Comparison of ENCODE assay signal across 22 cellular contexts in the genomic region with DNA sequence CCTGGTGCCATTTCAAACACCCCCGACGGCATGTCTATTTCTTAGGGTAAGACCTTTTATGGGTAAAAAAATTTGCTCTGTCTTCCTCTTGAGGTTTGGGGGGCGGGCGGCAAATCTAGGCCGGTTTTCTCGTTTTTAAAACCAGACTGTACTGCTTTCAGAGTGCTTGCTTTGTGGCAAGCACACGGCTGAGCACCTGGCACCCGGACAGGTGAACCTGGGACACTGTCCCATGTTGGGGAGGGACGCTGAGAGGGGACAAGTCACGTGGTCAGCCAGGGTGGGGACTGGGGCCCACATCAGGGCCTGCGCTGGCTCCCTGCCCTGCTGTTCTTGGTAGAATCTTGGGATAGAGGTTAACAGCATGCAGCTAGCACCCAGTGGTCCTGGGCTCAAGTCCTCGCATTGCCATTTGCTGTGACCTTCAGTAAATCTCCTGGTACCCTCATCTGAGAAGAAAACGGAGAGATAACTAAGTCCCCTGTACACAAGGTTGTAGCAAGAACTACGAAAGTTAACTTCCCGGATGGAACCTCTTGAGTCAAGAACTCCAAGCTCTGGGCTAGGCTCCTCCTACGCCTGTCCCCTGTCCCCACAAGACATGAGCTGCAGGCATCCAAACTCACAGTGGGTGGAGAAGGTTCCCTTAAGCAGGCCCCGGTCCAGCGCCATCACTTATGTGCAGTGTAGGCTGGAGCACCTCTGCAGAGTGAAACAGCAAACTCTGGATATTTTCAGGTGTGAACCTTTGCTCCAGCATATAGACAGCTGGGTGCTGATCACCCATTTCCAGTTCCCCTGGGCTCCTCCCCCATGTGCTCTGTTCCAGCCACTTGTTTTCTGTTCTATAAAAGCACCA. TPM values are rescaled to one million over a fixed set of nuclear protein-coding genes. Genes with fewer than 3 reads are reported as not detected.
DNase-seq lines count a peak whose midpoint lies in the region; ATAC-seq and TF ChIP-seq lines count a peak whose summit lies in the region.
"Had no signal": no experiment of that assay in that cellular context is flagged by ENCODE, and none has a peak within 500 bp of the region (broad histone marks: within the 10 kb centered on the region; RNA-seq: fewer than 3 reads in every experiment).

No MANE protein-coding gene starts in this region.

- no peaks in the 10 kb centered on the region for H3K9me3 Mint-ChIP-seq in activated naive CD4-positive, alpha-beta T cell treated with anti-CD3 and anti-CD28 coated beads, Interleukin-2, amount 10 ng/mL, durations not matched to agents 7 days and 5 days
- no peaks in the 10 kb centered on the region for H3K9me3 Mint-ChIP-seq in naive thymus-derived CD4-positive, alpha-beta T cell

- no peaks in the 10 kb centered on the region for H3K27me3 Mint-ChIP-seq in T-helper 17 cell
- H3K27me3 Mint-ChIP-seq in activated naive CD4-positive, alpha-beta T cell treated with anti-CD3 and anti-CD28 coated beads, Interleukin-2, amount 10 ng/mL, durations not matched to agents 7 days and 5 days = peaks cover 18% of the 10 kb centered on the region
- peaks cover 0 to 4% (median 0%) of the 10 kb centered on the region in 5 donors for H3K27me3 Mint-ChIP-seq in naive thymus-derived CD4-positive, alpha-beta T cell

- H2AFZ ChIP-seq in KMS-11 (ENCODE audit: low read depth) = no peak overlapping the region

- no peak overlapping the region for H3K9ac ChIP-seq in KMS-11

- POLR2A ChIA-PET in naive thymus-derived CD4-positive, alpha-beta T cell (lab: Charles Lee) = no interaction called here

- intact Hi-C loops in lower lobe of right lung (cut with DNase I) = no loop called here
- intact Hi-C loops in stomach (cut with DNase I; ENCODE audit: low total_unique reads) = no loop called here
- intact Hi-C loops in naive thymus-derived CD4-positive, alpha-beta T cell (cut with micrococcal nuclease) = no loop called here

- peak overlapping the region; percentile 43 for H3K4me3 Mint-ChIP-seq in T-helper 17 cell
- H3K4me3 Mint-ChIP-seq in activated naive CD4-positive, alpha-beta T cell treated with anti-CD3 and anti-CD28 coated beads, Interleukin-2, amount 10 ng/mL, durations not matched to agents 7 days and 5 days = no peak overlapping the region
- H3K4me3 Mint-ChIP-seq in naive thymus-derived CD4-positive, alpha-beta T cell = no peak overlapping the region

- TF ChIP-seq CTCF in KMS-11 (conservative IDR thresholded peaks at IDR 0.05; ENCODE audit: low read depth, low read length) = no peak
- TF ChIP-seq CTCF in lower lobe of right lung (IDR thresholded peaks at IDR 0.05) = no peak
- no peak for TF ChIP-seq CTCF in stomach (IDR thresholded peaks at IDR 0.05)

- H3K4me1 Mint-ChIP-seq in T-helper 17 cell = peaks cover 6% of the 10 kb centered on the region
- H3K4me1 Mint-ChIP-seq in activated naive CD4-positive, alpha-beta T cell treated with anti-CD3 and anti-CD28 coated beads, Interleukin-2, amount 10 ng/mL, durations not matched to agents 7 days and 5 days = no peaks in the 10 kb centered on the region
- H3K4me1 Mint-ChIP-seq in naive thymus-derived CD4-positive, alpha-beta T cell = peaks cover 0 to 11% (median 6%) of the 10 kb centered on the region in 7 donors

- H3K27ac ChIP-seq in KMS-11 = peak overlapping the region; percentile 17; the same call in 1 of the 2 replicates
- no peak overlapping the region for H3K27ac ChIP-seq in lower lobe of right lung
- no peak overlapping the region for H3K27ac ChIP-seq in stomach
- no peak overlapping the region for H3K27ac ChIP-seq in naive thymus-derived CD4-positive, alpha-beta T cell (ENCODE audit: low read depth, low read length)
- H3K27ac ChIP-seq: adrenal gland, cardiac muscle cell had no signal

- H3K9me3 ChIP-seq in T-helper 17 cell (ENCODE audit: control insufficient read depth, low read length, poor library complexity, severe bottlenecking) (no peaks in the 10 kb centered on the region), lower lobe of right lung (no peaks in the 10 kb centered on the region), stomach (no peaks in the 10 kb centered on the region)
- H3K9me3 ChIP-seq in naive thymus-derived CD4-positive, alpha-beta T cell (ENCODE audit: control insufficient read depth in 2 of 3, low read length in 3 of 3) = no peaks in the 10 kb centered on the region
- H3K9me3 ChIP-seq: adrenal gland, HAP-1 had no signal

- TF ChIP-seq EP300 in stomach (IDR thresholded peaks at IDR 0.05) = no peak

- peak overlapping the region; percentile 29 for H3K27ac Mint-ChIP-seq in T-helper 17 cell
- H3K27ac Mint-ChIP-seq in activated naive CD4-positive, alpha-beta T cell treated with anti-CD3 and anti-CD28 coated beads, Interleukin-2, amount 10 ng/mL, durations not matched to agents 7 days and 5 days = no peak overlapping the region
- no peak overlapping the region for H3K27ac Mint-ChIP-seq in naive thymus-derived CD4-positive, alpha-beta T cell

- no peak overlapping the region for H3K4me3 ChIP-seq in KMS-11 (IDR thresholded peaks at IDR 0.05; ENCODE audit: insufficient read depth, low read depth, low read length)
- H3K4me3 ChIP-seq in lower lobe of right lung = no peak overlapping the region
- no peak overlapping the region for H3K4me3 ChIP-seq in stomach
- no peak overlapping the region for H3K4me3 ChIP-seq in naive thymus-derived CD4-positive, alpha-beta T cell (ENCODE audit: low read length)
- H3K4me3 ChIP-seq: adrenal gland, cardiac muscle cell, HAP-1 had no signal

- H3K27me3 ChIP-seq in KMS-11 (ENCODE audit: insufficient read depth, low read depth) (no peaks in the 10 kb centered on the region), lower lobe of right lung (ENCODE audit: low read depth) (no peaks in the 10 kb centered on the region), stomach (no peaks in the 10 kb centered on the region)
- no peaks in the 10 kb centered on the region for H3K27me3 ChIP-seq in naive thymus-derived CD4-positive, alpha-beta T cell (ENCODE audit: control insufficient read depth in 2 of 2, insufficient read depth in 2 of 2, low read length in 2 of 2)
- H3K27me3 ChIP-seq: adrenal gland, cardiac muscle cell had no signal

- WGBS in stomach, 5 donors = 54 to 79% (median 59%) methylated on average over 15 to 18 of the region's 18 CpGs

- ATAC-seq in T-helper 17 cell = no peak
- ATAC-seq in lower lobe of right lung = peak; percentile 71 to 77
- no peak for ATAC-seq in naive thymus-derived CD4-positive, alpha-beta T cell
- ATAC-seq in GM21381 (IDR thresholded peaks at IDR 0.05; ENCODE audit: unreplicated experiment) = no peak

- DNase-seq in T-helper 17 cell (no peak), lower lobe of right lung (peak; percentile 83), stomach (peak; percentile 62), NCI-H510A treated with DMSO at 0.1 percent for 48 hours (lab: John Stamatoyannopoulos, UW) (no peak)
- no peak for DNase-seq in activated naive CD4-positive, alpha-beta T cell treated with anti-CD3 and anti-CD28 coated beads, Interleukin-2, amount 10 ng/mL, durations not matched to agents 7 days and 5 days
- no peak for DNase-seq in naive thymus-derived CD4-positive, alpha-beta T cell
- DNase-seq: activated CD4-positive, alpha-beta T cell treated with anti-CD3 and anti-CD28 coated beads, Interleukin-2, amount 50 U/mL, for 1 hour; activated gamma-delta T cell; adrenal gland; AML-193; NCI-H1105; NCI-H2171; stimulated activated naive CD4-positive, alpha-beta T cell; T-helper 2 cell had no signal

- TF ChIP-seq POLR2A in stomach (IDR thresholded peaks at IDR 0.05) = no peak

- H3K4me2 ChIP-seq in KMS-11 = no peak overlapping the region; the same call in 1 of the 2 replicates

- no peaks in the 10 kb centered on the region for H4K20me1 ChIP-seq in KMS-11 (ENCODE audit: insufficient read depth)

- H3K36me3 Mint-ChIP-seq in T-helper 17 cell (ENCODE audit: low read depth) = no peaks in the 10 kb centered on the region
- H3K36me3 Mint-ChIP-seq in activated naive CD4-positive, alpha-beta T cell treated with anti-CD3 and anti-CD28 coated beads, Interleukin-2, amount 10 ng/mL, durations not matched to agents 7 days and 5 days = no peaks in the 10 kb centered on the region
- no peaks in the 10 kb centered on the region for H3K36me3 Mint-ChIP-seq in naive thymus-derived CD4-positive, alpha-beta T cell

- CTCF ChIA-PET in activated naive CD4-positive, alpha-beta T cell treated with anti-CD3 and anti-CD28 coated beads, Interleukin-2, amount 10 ng/mL, durations not matched to agents 7 days and 5 days (lab: Charles Lee) = interaction anchor here (0.7 to 1.3 kb wide), 3 partner anchors 8 to 66 kb away, joined by 3 to 4 read pairs (median 3); no protein-coding TSS in a partner anchor
- CTCF ChIA-PET in naive thymus-derived CD4-positive, alpha-beta T cell (lab: Charles Lee) = interaction anchor here (1.5 kb wide), 1 partner anchor 46 kb away, joined by 7 read pairs; no protein-coding TSS in a partner anchor

- H3K36me3 ChIP-seq in KMS-11 (ENCODE audit: insufficient read depth) (no peaks in the 10 kb centered on the region), lower lobe of right lung (no peaks in the 10 kb centered on the region), stomach (no peaks in the 10 kb centered on the region)
- H3K36me3 ChIP-seq in naive thymus-derived CD4-positive, alpha-beta T cell (ENCODE audit: control insufficient read depth in 2 of 3, insufficient read depth in 3 of 3, low read length in 3 of 3) = no peaks in the 10 kb centered on the region
- H3K36me3 ChIP-seq: adrenal gland, cardiac muscle cell, HAP-1 had no signal

- H3K4me1 ChIP-seq in KMS-11 (ENCODE audit: low read depth, poor library complexity, severe bottlenecking) = peaks cover 25% of the 10 kb centered on the region
- peaks cover 26% of the 10 kb centered on the region for H3K4me1 ChIP-seq in lower lobe of right lung
- H3K4me1 ChIP-seq in stomach = peaks cover 0 to 14% (median 8%) of the 10 kb centered on the region in 4 donors
- no peaks in the 10 kb centered on the region for H3K4me1 ChIP-seq in naive thymus-derived CD4-positive, alpha-beta T cell (ENCODE audit: control insufficient read depth in 2 of 2, insufficient read depth in 2 of 2, low read length in 2 of 2)
- H3K4me1 ChIP-seq: HAP-1 had no signal

- H3K79me2 ChIP-seq in KMS-11 (ENCODE audit: insufficient read depth, low read depth) = no peaks in the 10 kb centered on the region; the same call in 1 of the 2 replicates

RNA-seq across cellular contexts. Expression of gene PMEPA1, which starts 41.7 kb away (rescaled TPM):
- total RNA-seq in T-helper 17 cell (1 to 10 TPM; 4.5 to 5.8 TPM), lower lobe of right lung (26.9 TPM), stomach (10 to 100 TPM in 2 of 5 donors, 1 to 10 TPM in 2, not detected in 1; 5.3 to 17.2 (median 10.7) TPM)
- polyA plus RNA-seq in stomach = 10 to 100 TPM in 1 of 3 donors, 1 to 10 TPM in 2; 5.3 to 12.5 (median 5.4) TPM
- 1 to 10 TPM in 4 of 5 experiments, under 1 TPM in 1; 0.44 to 10.0 (median 9.0) TPM for total RNA-seq in naive thymus-derived CD4-positive, alpha-beta T cell
- polyA plus RNA-seq in naive thymus-derived CD4-positive, alpha-beta T cell = 1 to 10 TPM; 3.1 to 4.0 TPM

RNA-seq across cellular contexts. Expression of gene ZBP1, which starts 47.9 kb away (rescaled TPM):
- total RNA-seq in T-helper 17 cell (10 to 100 TPM; 38.6 to 41.0 TPM), lower lobe of right lung (5.8 TPM), stomach (not detected)
- polyA plus RNA-seq in stomach = under 1 TPM in 2 of 3 donors, not detected in 1; 0.37 to 0.60 TPM
- 10 to 100 TPM in 4 of 5 experiments, 1 to 10 TPM in 1; 9.4 to 27.9 (median 14.2) TPM for total RNA-seq in naive thymus-derived CD4-positive, alpha-beta T cell
- 1 to 10 TPM; 5.9 to 7.2 TPM for polyA plus RNA-seq in naive thymus-derived CD4-positive, alpha-beta T cell
- total RNA-seq: cardiac muscle cell, dermis microvascular lymphatic vessel endothelial cell, LHCN-M2, lung microvascular endothelial cell, urinary bladder had no signal
- polyA plus RNA-seq: cardiac muscle cell had no signal

Comparison
In these comparisons a context has a peak if more than half of its experiments do, and no peak if none do; other contexts are left out.
1. ATAC-seq: peak in lower lobe of right lung (2 of 2); none in T-helper 17 cell (single experiment), naive thymus-derived CD4-positive, alpha-beta T cell (single experiment) and GM21381 (single experiment).
2. DNase-seq: peak in lower lobe of right lung (single experiment) and stomach (single experiment); none in T-helper 17 cell (0 of 3), NCI-H510A treated with DMSO at 0.1 percent for 48 hours (single experiment), activated naive CD4-positive, alpha-beta T cell treated with anti-CD3 and anti-CD28 coated beads, Interleukin-2, amount 10 ng/mL, durations not matched to agents 7 days and 5 days (single experiment) and naive thymus-derived CD4-positive, alpha-beta T cell (0 of 9).